20 cellular contexts compared by ENCODE assay signal in the genomic region with DNA sequence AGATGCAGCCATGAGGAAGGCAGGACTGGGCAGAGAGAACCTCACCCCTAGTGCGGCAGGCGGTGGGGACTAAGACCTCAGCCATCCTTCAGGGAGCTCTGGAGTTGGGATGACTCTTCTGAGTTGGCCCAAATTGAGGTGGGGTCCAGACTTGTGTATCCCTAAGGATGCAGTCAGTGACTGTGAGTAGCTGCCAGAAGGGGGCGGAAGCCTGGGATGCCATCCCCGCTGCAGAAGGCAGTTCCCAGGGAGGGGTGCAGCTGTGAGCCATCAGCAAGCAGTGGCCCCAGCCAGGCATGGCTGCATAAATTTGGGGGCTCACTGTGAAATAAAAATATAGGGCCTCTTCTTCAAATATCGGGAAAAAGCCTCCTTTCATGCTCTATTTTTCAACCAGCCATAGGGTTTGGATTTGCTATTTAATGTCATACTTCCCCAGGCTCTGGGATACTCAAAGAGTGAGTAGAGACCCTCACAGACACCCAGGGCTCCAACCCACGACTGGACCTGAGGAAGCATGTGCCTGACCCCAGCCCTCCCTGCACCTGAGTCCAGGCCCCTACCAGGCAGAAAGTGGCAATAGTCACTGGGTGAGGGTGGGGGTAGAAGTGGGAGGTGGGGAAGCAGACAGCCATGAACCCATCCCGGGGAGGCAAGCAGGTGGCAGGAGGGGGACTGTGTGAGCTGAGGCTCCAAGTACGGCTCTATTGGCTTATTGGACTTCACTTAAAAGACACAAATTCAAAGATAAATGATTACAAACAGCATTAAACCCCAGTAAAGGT. TPM values are rescaled to one million over a fixed set of nuclear protein-coding genes. Genes with fewer than 3 reads are reported as not detected.
DNase-seq lines count a peak whose midpoint lies in the region; TF ChIP-seq lines count a peak whose summit lies in the region.
"Had no signal": no experiment of that assay in that cellular context is flagged by ENCODE, and none has a peak within 500 bp of the region (broad histone marks: within the 10 kb centered on the region; RNA-seq: fewer than 3 reads in every experiment).

No MANE protein-coding gene starts in this region.

- no peak overlapping the region for H3K9ac ChIP-seq in OCI-LY1 (ENCODE audit: low read length)
- no peak overlapping the region for H3K9ac ChIP-seq in neural progenitor cell

- no peak overlapping the region for H3K4me3 ChIP-seq in CD8-positive, alpha-beta memory T cell (ENCODE audit: low read length)
- H3K4me3 ChIP-seq in OCI-LY1 (ENCODE audit: low read depth, low read length, poor library complexity, severe bottlenecking) (no peak overlapping the region), fibroblast of pulmonary artery (replicated peaks; ENCODE audit: low read depth, low read length) (no peak overlapping the region), neural progenitor cell (no peak overlapping the region), adrenal gland (no peak overlapping the region)
- H3K4me3 ChIP-seq: skin epidermis, thoracic aorta had no signal

- TF ChIP-seq CTCF in OCI-LY1 (IDR thresholded peaks at IDR 0.05; ENCODE audit: low read length) (peak; percentile 34), fibroblast of pulmonary artery (IDR thresholded peaks at IDR 0.05; ENCODE audit: low read length, missing control alignments) (peak; percentile 13), neural progenitor cell (IDR thresholded peaks at IDR 0.05) (peak; percentile 63), adrenal gland (IDR thresholded peaks at IDR 0.05) (no peak)

- H3K79me2 ChIP-seq in OCI-LY1 (ENCODE audit: insufficient read depth, low read length), result no peaks in the 10 kb centered on the region
- H3K79me2 ChIP-seq in neural progenitor cell (ENCODE audit: low read depth), result no peaks in the 10 kb centered on the region

- H3K4me3 Mint-ChIP-seq in CD8-positive, alpha-beta memory T cell, result peak overlapping the region in 1 of 7 donors; percentile 37
- H3K4me3 Mint-ChIP-seq in neural progenitor cell, result no peak overlapping the region
- H3K4me3 Mint-ChIP-seq: activated CD4-positive, alpha-beta memory T cell treated with anti-CD3 and anti-CD28 coated beads for 36 hours had no signal

- H3K27ac ChIP-seq in CD8-positive, alpha-beta memory T cell (ENCODE audit: low read depth, low read length), result no peak overlapping the region
- H3K27ac ChIP-seq in OCI-LY1 (ENCODE audit: low read depth, low read length, poor library complexity, severe bottlenecking), result no peak overlapping the region
- H3K27ac ChIP-seq in neural progenitor cell, result no peak overlapping the region
- H3K27ac ChIP-seq in adrenal gland, result no peak overlapping the region
- H3K27ac ChIP-seq: thoracic aorta had no signal

- no peaks in the 10 kb centered on the region for H3K27me3 ChIP-seq in CD8-positive, alpha-beta memory T cell (ENCODE audit: insufficient read depth, low read length, poor library complexity, severe bottlenecking)
- no peaks in the 10 kb centered on the region for H3K27me3 ChIP-seq in OCI-LY1 (ENCODE audit: insufficient read depth, low read length)
- no peaks in the 10 kb centered on the region for H3K27me3 ChIP-seq in neural progenitor cell
- H3K27me3 ChIP-seq in adrenal gland, result no peaks in the 10 kb centered on the region

- H3K4me1 ChIP-seq in CD8-positive, alpha-beta memory T cell (ENCODE audit: insufficient read depth, low read length), result peaks cover 50% of the 10 kb centered on the region
- H3K4me1 ChIP-seq in OCI-LY1 (ENCODE audit: insufficient read depth, low read length, severe bottlenecking), result peaks cover 43% of the 10 kb centered on the region
- peaks cover 26% of the 10 kb centered on the region for H3K4me1 ChIP-seq in neural progenitor cell
- H3K4me1 ChIP-seq in adrenal gland (replicated peaks in 1 of 2), result peaks cover 10 to 25% of the 10 kb centered on the region in 2 donors

- no peaks in the 10 kb centered on the region for H3K9me2 ChIP-seq in OCI-LY1 (ENCODE audit: low read depth, low read length)

- H3F3A ChIP-seq in OCI-LY1 (ENCODE audit: insufficient read depth, low read length) (no peaks in the 10 kb centered on the region), neural progenitor cell (ENCODE audit: low read depth) (peaks cover 27% of the 10 kb centered on the region)

- no peak for DNase-seq in CD8-positive, alpha-beta memory T cell
- DNase-seq in fibroblast of pulmonary artery (ENCODE audit: low read depth) (no peak), neural progenitor cell (ENCODE audit: low spot score) (peak; percentile 68), NCI-H82 (lab: John Stamatoyannopoulos, UW) (no peak), NCI-H1694 (lab: John Stamatoyannopoulos, UW) (no peak), adrenal gland (no peak)
- DNase-seq: activated CD4-positive, alpha-beta memory T cell treated with anti-CD3 and anti-CD28 coated beads for 36 hours; amniotic stem cell; cerebellar nuclear complex; DMS 273 treated with DMSO at 0.1 percent for 48 hours; foreskin fibroblast; KG1; NCI-H1105 treated with DMSO at 0.1 percent for 48 hours; NCI-H2171; NCI-H748 treated with DMSO at 0.1 percent for 48 hours had no signal

- peaks cover 49 to 50% (median 49%) of the 10 kb centered on the region in 3 donors for H3K4me1 Mint-ChIP-seq in CD8-positive, alpha-beta memory T cell
- peaks cover 34% of the 10 kb centered on the region for H3K4me1 Mint-ChIP-seq in neural progenitor cell

- no peaks in the 10 kb centered on the region for H3K9me3 ChIP-seq in CD8-positive, alpha-beta memory T cell (ENCODE audit: low read length)
- no peaks in the 10 kb centered on the region for H3K9me3 ChIP-seq in OCI-LY1 (ENCODE audit: low read length)
- no peaks in the 10 kb centered on the region for H3K9me3 ChIP-seq in neural progenitor cell (ENCODE audit: low read depth)
- H3K9me3 ChIP-seq in adrenal gland (replicated peaks in 1 of 3), result no peaks in the 10 kb centered on the region
- H3K9me3 ChIP-seq: thoracic aorta had no signal

- CTCF ChIA-PET in CD8-positive, alpha-beta memory T cell (lab: Charles Lee), result interaction anchor here (1.7 to 1.9 kb wide), 2 partner anchors 55 kb away, joined by 6 to 9 read pairs; a partner anchor contains a TSS

- intact Hi-C loops in adrenal gland (cut with DNase I), result loop anchor here in 1 of 2 donors (10.0 kb wide), 1 partner anchor 81 kb away; a partner anchor contains a TSS

- no peak for TF ChIP-seq POLR2A in adrenal gland (IDR thresholded peaks at IDR 0.05)

- POLR2A ChIA-PET in CD8-positive, alpha-beta memory T cell (lab: Charles Lee), result no interaction called here

- H3K4me2 ChIP-seq in OCI-LY1 (ENCODE audit: low read length) (no peak overlapping the region), neural progenitor cell (no peak overlapping the region)

- no peaks in the 10 kb centered on the region for H3K27me3 Mint-ChIP-seq in CD8-positive, alpha-beta memory T cell
- H3K27me3 Mint-ChIP-seq in neural progenitor cell (ENCODE audit: insufficient read depth, low read depth), result peaks cover 8% of the 10 kb centered on the region
- H3K27me3 Mint-ChIP-seq: activated CD4-positive, alpha-beta memory T cell treated with anti-CD3 and anti-CD28 coated beads for 36 hours had no signal

- H2AFZ ChIP-seq in OCI-LY1 (ENCODE audit: low read length) (no peak overlapping the region), neural progenitor cell (replicated peaks) (no peak overlapping the region)

- no peaks in the 10 kb centered on the region for H4K20me1 ChIP-seq in OCI-LY1 (ENCODE audit: insufficient read depth, low read length)
- H4K20me1 ChIP-seq in neural progenitor cell (ENCODE audit: low read depth), result no peaks in the 10 kb centered on the region

- WGBS in adrenal gland, 4 donors, result 88 to 94% (median 92%) methylated on average over 8 of the region's 8 CpGs

- peaks cover 0 to 4% (median 0%) of the 10 kb centered on the region in 3 donors for H3K36me3 Mint-ChIP-seq in CD8-positive, alpha-beta memory T cell
- H3K36me3 Mint-ChIP-seq in neural progenitor cell, result no peaks in the 10 kb centered on the region
- H3K36me3 Mint-ChIP-seq: activated CD4-positive, alpha-beta memory T cell treated with anti-CD3 and anti-CD28 coated beads for 36 hours had no signal

- peak overlapping the region in 7 of 8 donors; percentile 12 to 98 (median 86) for H3K27ac Mint-ChIP-seq in CD8-positive, alpha-beta memory T cell
- H3K27ac Mint-ChIP-seq in neural progenitor cell, result no peak overlapping the region
- H3K27ac Mint-ChIP-seq: activated CD4-positive, alpha-beta memory T cell treated with anti-CD3 and anti-CD28 coated beads for 36 hours had no signal

- H3K9me3 Mint-ChIP-seq in CD8-positive, alpha-beta memory T cell, result no peaks in the 10 kb centered on the region
- no peaks in the 10 kb centered on the region for H3K9me3 Mint-ChIP-seq in neural progenitor cell
- H3K9me3 Mint-ChIP-seq: activated CD4-positive, alpha-beta memory T cell treated with anti-CD3 and anti-CD28 coated beads for 36 hours had no signal

- H3K36me3 ChIP-seq in CD8-positive, alpha-beta memory T cell (ENCODE audit: insufficient read depth, low read length), result no peaks in the 10 kb centered on the region
- H3K36me3 ChIP-seq in OCI-LY1 (ENCODE audit: insufficient read depth, low read length) (no peaks in the 10 kb centered on the region), neural progenitor cell (no peaks in the 10 kb centered on the region), adrenal gland (replicated peaks in 1 of 2) (no peaks in the 10 kb centered on the region)
- H3K36me3 ChIP-seq: thoracic aorta had no signal

RNA-seq across cellular contexts. Expression of a gene that starts 30.5 kb away (rescaled TPM):
- total RNA-seq in CD8-positive, alpha-beta memory T cell, result not detected
- not detected for polyA plus RNA-seq in CD8-positive, alpha-beta memory T cell
- total RNA-seq in neural progenitor cell (ENCODE audit: low replicate concordance) (0.03 TPM in 1 of 2 replicates, not detected in the other), adrenal gland (under 1 TPM in 1 of 8 donors, not detected in 7; 0.07 TPM)
- polyA plus RNA-seq in adrenal gland, result under 1 TPM in 1 of 3 donors, not detected in 2; 0.07 TPM
- total RNA-seq: activated CD4-positive, alpha-beta memory T cell treated with anti-CD3 and anti-CD28 coated beads for 36 hours; H4; thoracic aorta had no signal
- polyA plus RNA-seq: liver had no signal

RNA-seq across cellular contexts. Expression of a gene that starts 55.6 kb away (rescaled TPM):
- total RNA-seq in CD8-positive, alpha-beta memory T cell, result 10 to 100 TPM; 65.9 to 67.4 TPM
- 139 TPM for polyA plus RNA-seq in CD8-positive, alpha-beta memory T cell
- total RNA-seq in neural progenitor cell (ENCODE audit: low replicate concordance) (105 and 114 TPM in 2 replicates), adrenal gland (100 to 1,000 TPM in 7 of 8 donors, 10 to 100 TPM in 1; 87.4 to 162 (median 124) TPM)
- polyA plus RNA-seq in adrenal gland, result 100 to 1,000 TPM; 107 to 315 (median 247) TPM

Comparison
In these comparisons a context has a peak if more than half of its experiments do, and no peak if none do; other contexts are left out.
1. CTCF ChIP-seq: peak in OCI-LY1 (single experiment), fibroblast of pulmonary artery (single experiment) and neural progenitor cell (single experiment); none in adrenal gland (0 of 6).